ENCODE assay signal across 27 cellular contexts in genomic region chr7:41203542-41203941, GRCh38.
"Had no signal": no experiment of that assay in that cellular context is flagged by ENCODE, and none has a peak within 500 bp of the region (broad histone marks: within the 10 kb centered on the region; RNA-seq: fewer than 3 reads in every experiment).

No MANE protein-coding gene starts in this region.

- H3K9me3 ChIP-seq: left ventricle myocardium inferior, mucosa of descending colon, pancreas, prostate gland, suprapubic skin, thoracic aorta, tibial artery, uterus had no signal

- H3K27me3 Mint-ChIP-seq: naive thymus-derived CD4-positive, alpha-beta T cell; natural killer cell treated with Interleukin-12 subunit alpha and Interleukin-12 subunit beta and Interleukin-15 and Interleukin-18, amount 100 ng/mL, for 72 hours; stimulated activated naive CD8-positive, alpha-beta T cell treated with anti-CD3 and anti-CD28 coated beads, Interleukin-15, Interleukin-2, amounts not matched to agents 100 ng/mL and 50 ng/mL, for 24 hours; type B pancreatic cell had no signal

- H3K27ac Mint-ChIP-seq: immature natural killer cell; mesothelial cell of epicardium; naive thymus-derived CD4-positive, alpha-beta T cell; natural killer cell treated with Interleukin-12 subunit alpha and Interleukin-12 subunit beta and Interleukin-15 and Interleukin-18, amount 100 ng/mL, for 72 hours; stimulated activated naive CD8-positive, alpha-beta T cell treated with anti-CD3 and anti-CD28 coated beads, Interleukin-15, Interleukin-2, amounts not matched to agents 100 ng/mL and 50 ng/mL, for 24 hours; type B pancreatic cell had no signal

- DNase-seq: hypothalamus; immature natural killer cell; left ventricle myocardium inferior; mesendoderm; mucosa of descending colon; naive thymus-derived CD4-positive, alpha-beta T cell; pancreas; posterior cingulate gyrus; retina; right cardiac atrium; stimulated activated CD4-positive, alpha-beta T cell treated with anti-CD3 and anti-CD28 coated beads, Interleukin-12 subunit alpha, Interleukin-12 subunit beta, amount 100 ng/mL, for 4 hours; stimulated activated CD4-positive, alpha-beta T cell treated with anti-CD3 and anti-CD28 coated beads, Interleukin-15, amount 100 ng/mL, for 24 hours; stimulated activated CD4-positive, alpha-beta T cell treated with anti-CD3 and anti-CD28 coated beads, Interleukin-2, amount 100 ng/mL, for 24 hours; stimulated activated CD4-positive, alpha-beta T cell treated with anti-CD3 and anti-CD28 coated beads, Interleukin-4, amount 100 ng/mL, for 1 hour; stimulated activated naive CD4-positive, alpha-beta T cell; tibial artery; uterus had no signal

- H3K36me3 ChIP-seq: left ventricle myocardium inferior, pancreas, prostate gland, suprapubic skin, thoracic aorta, tibial artery, uterus had no signal

- H3K36me3 Mint-ChIP-seq: immature natural killer cell; mesothelial cell of epicardium; naive thymus-derived CD4-positive, alpha-beta T cell; natural killer cell treated with Interleukin-12 subunit alpha and Interleukin-12 subunit beta and Interleukin-15 and Interleukin-18, amount 100 ng/mL, for 72 hours; type B pancreatic cell had no signal

- H3K27ac ChIP-seq: left ventricle myocardium inferior, pancreas, prostate gland, skin epidermis, suprapubic skin, thoracic aorta, tibial artery, uterus had no signal

- H3K4me3 Mint-ChIP-seq: immature natural killer cell; mesothelial cell of epicardium; naive thymus-derived CD4-positive, alpha-beta T cell; natural killer cell treated with Interleukin-12 subunit alpha and Interleukin-12 subunit beta and Interleukin-15 and Interleukin-18, amount 100 ng/mL, for 72 hours; stimulated activated naive CD8-positive, alpha-beta T cell treated with anti-CD3 and anti-CD28 coated beads, Interleukin-15, Interleukin-2, amounts not matched to agents 100 ng/mL and 50 ng/mL, for 24 hours; type B pancreatic cell had no signal

- H3K4me1 Mint-ChIP-seq: immature natural killer cell; naive thymus-derived CD4-positive, alpha-beta T cell had no signal

- H3K4me1 ChIP-seq: left ventricle myocardium inferior, pancreas, prostate gland, suprapubic skin, tibial artery, uterus had no signal

- ATAC-seq: mucosa of descending colon; naive thymus-derived CD4-positive, alpha-beta T cell; natural killer cell treated with Interleukin-12 subunit alpha and Interleukin-12 subunit beta and Interleukin-15 and Interleukin-18, amount 100 ng/mL, for 72 hours; pancreas; right cardiac atrium; sciatic nerve had no signal

- H3K27me3 ChIP-seq: pancreas, suprapubic skin, tibial artery, uterus had no signal

- H3K4me3 ChIP-seq: left ventricle myocardium inferior, lung, mucosa of descending colon, pancreas, prostate gland, skin epidermis, suprapubic skin, thoracic aorta, tibial artery, uterus had no signal
